Comparison of ENCODE assay signal across 20 cellular contexts in genomic region chr21:32719085-32719484, GRCh38.
DNase-seq lines count a peak whose midpoint lies in the region; ATAC-seq and TF ChIP-seq lines count a peak whose summit lies in the region.
"Had no signal": no experiment of that assay in that cellular context is flagged by ENCODE, and none has a peak within 500 bp of the region (broad histone marks: within the 10 kb centered on the region; RNA-seq: fewer than 3 reads in every experiment).

No MANE protein-coding gene starts in this region.

- TF ChIP-seq CTCF in epithelial cell of esophagus (IDR thresholded peaks at IDR 0.05; ENCODE audit: insufficient read depth, low read depth, low read length, missing control alignments) (no peak), neutrophil (IDR thresholded peaks at IDR 0.05) (no peak)

- H3K27me3 ChIP-seq in neutrophil: no peaks in the 10 kb centered on the region
- H3K27me3 ChIP-seq: BLaER1 treated with 17β-estradiol and CSF1 and Interleukin-3, amounts not matched to agents 10 nM and 100 nM had no signal

- DNase-seq in NCI-H1105 treated with DMSO at 0.1 percent for 48 hours (lab: John Stamatoyannopoulos, UW): peak; percentile 15
- DNase-seq in NCI-H1105 (lab: John Stamatoyannopoulos, UW): no peak
- DNase-seq in NCI-H2171 (lab: John Stamatoyannopoulos, UW): peak; percentile 7
- peak; percentile 30 for DNase-seq in epithelial cell of esophagus (ENCODE audit: low read depth)
- DNase-seq in amygdala (lab: John Stamatoyannopoulos, UW): no peak
- DNase-seq: 8988T, DMS53, HCEC 1CT, KG1, NCI-H1048, NCI-H1930, NCI-H69 had no signal

- ATAC-seq in GM21717 (IDR thresholded peaks at IDR 0.05; ENCODE audit: unreplicated experiment) (no peak), GM18519 (IDR thresholded peaks at IDR 0.05; ENCODE audit: low FRiP score, unreplicated experiment) (no peak)
- ATAC-seq: GM12878, Panc1, Right ventricle myocardium inferior, SK-N-SH treated with all-trans-retinoic acid at 6 μM for 48 hours had no signal

- H3K9me3 ChIP-seq in neutrophil: no peaks in the 10 kb centered on the region

- H3K36me3 ChIP-seq in neutrophil: peaks cover 45% of the 10 kb centered on the region

- H3K27ac ChIP-seq in neutrophil: peak overlapping the region; percentile 84
- H3K27ac ChIP-seq: BLaER1 treated with 17β-estradiol and CSF1 and Interleukin-3, amounts not matched to agents 10 nM and 100 nM had no signal

- no peak overlapping the region for H3K4me3 ChIP-seq in epithelial cell of esophagus (ENCODE audit: low read length)
- H3K4me3 ChIP-seq in neutrophil (ENCODE audit: low read depth in 1 of 2, low read length in 1 of 2): no peak overlapping the region
- H3K4me3 ChIP-seq: BLaER1 treated with 17β-estradiol and CSF1 and Interleukin-3, amounts not matched to agents 10 nM and 100 nM; GM12878 had no signal

- H3K4me1 ChIP-seq in neutrophil (ENCODE audit: control insufficient read depth in 1 of 2, insufficient read depth in 1 of 2, low read depth in 1 of 2, low read length in 1 of 2): peaks cover 30 to 38% of the 10 kb centered on the region in 2 experiments

Comparison
In these comparisons a context has a peak if more than half of its experiments do, and no peak if none do; other contexts are left out.
1. DNase-seq: peak in NCI-H1105 treated with DMSO at 0.1 percent for 48 hours (single experiment), NCI-H2171 (single experiment) and epithelial cell of esophagus (single experiment); none in NCI-H1105 (single experiment) and amygdala (0 of 56).